29 cellular contexts compared by ENCODE assay signal in genomic region chr6:169194737-169195136, GRCh38. TPM values are rescaled to one million over a fixed set of nuclear protein-coding genes. Genes with fewer than 3 reads are reported as not detected.
"Had no signal": no experiment of that assay in that cellular context is flagged by ENCODE, and none has a peak within 500 bp of the region (broad histone marks: within the 10 kb centered on the region; RNA-seq: fewer than 3 reads in every experiment).

No MANE protein-coding gene starts in this region.

- H2AFZ ChIP-seq: hepatocyte had no signal

- H3K9me3 ChIP-seq: adrenal gland, gastrocnemius medialis, right lobe of liver, thyroid gland, upper lobe of right lung had no signal

- H3K27ac ChIP-seq: adrenal gland, cardiac muscle cell, gastrocnemius medialis, hepatocyte, right lobe of liver, thyroid gland, upper lobe of right lung had no signal

- H3K4me3 ChIP-seq: adrenal gland, cardiac muscle cell, gastrocnemius medialis, hepatocyte, right lobe of liver, thyroid gland, upper lobe of right lung had no signal

- ATAC-seq: activated CD4-positive, alpha-beta T cell treated with anti-CD3 and anti-CD28 coated beads for 36 hours; activated CD8-positive, alpha-beta memory T cell treated with anti-CD3 and anti-CD28 coated beads, Interleukin-2, amount 10 ng/mL, durations not matched to agents 7 days and 5 days; activated CD8-positive, alpha-beta T cell treated with anti-CD3 and anti-CD28 coated beads, Interleukin-2, amount 10 ng/mL, durations not matched to agents 7 days and 5 days; esophagus mucosa; gastrocnemius medialis; left cardiac atrium; left ventricle myocardium superior; right lobe of liver; stimulated activated memory B cell treated with anti-CD40 and anti-IgM and Interleukin-4, amounts not matched to agents 10 μg/mL and 1 μg/mL and 100 μg/mL, for 72 hours; stimulated activated naive CD8-positive, alpha-beta T cell treated with anti-CD3 and anti-CD28 coated beads, Interleukin-15, amount 100 ng/mL, for 72 hours; T-cell; upper lobe of right lung had no signal

- DNase-seq: activated CD4-positive, alpha-beta T cell treated with anti-CD3 and anti-CD28 coated beads for 36 hours; activated CD4-positive, CD25-positive, alpha-beta regulatory T cell; activated CD8-positive, alpha-beta memory T cell treated with anti-CD3 and anti-CD28 coated beads, Interleukin-2, amount 10 ng/mL, durations not matched to agents 7 days and 5 days; activated CD8-positive, alpha-beta T cell treated with anti-CD3 and anti-CD28 coated beads, Interleukin-2, amount 10 ng/mL, durations not matched to agents 7 days and 5 days; activated T-cell treated with anti-CD3 and anti-CD28 coated beads, Interleukin-2, amount 50 U/mL, for 48 hours; adrenal gland; aorta; cerebellar nuclear complex; cortex of kidney; gastrocnemius medialis; glutamatergic neuron; islet precursor cell; left cardiac atrium; left ventricle myocardium superior; naive B cell; occipital lobe; posterior cingulate gyrus; right lobe of liver; stimulated activated CD4-positive, alpha-beta T cell treated with anti-CD3 and anti-CD28 coated beads, Interleukin-4, amount 100 ng/mL, for 24 hours; stimulated activated naive CD8-positive, alpha-beta T cell treated with anti-CD3 and anti-CD28 coated beads, Interleukin-15, amount 100 ng/mL, for 72 hours; substantia nigra; T-cell; thyroid gland; upper lobe of right lung had no signal

- H3K27me3 ChIP-seq: adrenal gland, cardiac muscle cell, gastrocnemius medialis, hepatocyte, right lobe of liver, thyroid gland, upper lobe of right lung had no signal

- H3K79me2 ChIP-seq: hepatocyte had no signal

- H3K4me1 ChIP-seq: adrenal gland, gastrocnemius medialis, right lobe of liver, upper lobe of right lung had no signal

- H3K36me3 ChIP-seq: adrenal gland, cardiac muscle cell, gastrocnemius medialis, right lobe of liver, thyroid gland, upper lobe of right lung had no signal

- H3K4me2 ChIP-seq: hepatocyte had no signal

RNA-seq across cellular contexts. Expression of gene THBS2, which starts 58.9 kb away (rescaled TPM):
- total RNA-seq: activated CD4-positive, alpha-beta T cell treated with anti-CD3 and anti-CD28 coated beads for 36 hours; activated CD8-positive, alpha-beta memory T cell treated with anti-CD3 and anti-CD28 coated beads, Interleukin-2, amount 10 ng/mL, durations not matched to agents 7 days and 5 days; activated CD8-positive, alpha-beta T cell treated with anti-CD3 and anti-CD28 coated beads, Interleukin-2, amount 10 ng/mL, durations not matched to agents 7 days and 5 days; activated T-helper 2 cell treated with anti-CD3 and anti-CD28 coated beads, Interferon-gamma antibody, Interleukin-2, Interleukin-4, amounts not matched to agents 10 μg/mL and 5 μg/mL and 100 μg/mL, durations not matched to agents 14 hours and 24 hours and 36 hours had no signal
